In genomic region chr17:8451937-8452614, GRCh38 we compare ENCODE assay signal across 33 cellular contexts. TPM values are rescaled to one million over a fixed set of nuclear protein-coding genes. Genes with fewer than 3 reads are reported as not detected.
"Had no signal": no experiment of that assay in that cellular context is flagged by ENCODE, and none has a peak within 500 bp of the region (broad histone marks: within the 10 kb centered on the region; RNA-seq: fewer than 3 reads in every experiment).

No MANE protein-coding gene starts in this region.

- H3K4me2 ChIP-seq: smooth muscle cell had no signal

- H3K9me3 ChIP-seq: lower lobe of right lung, pancreas, prostate gland, sigmoid colon, testis, thyroid gland, transverse colon, upper lobe of left lung, vagina had no signal

- H3K4me3 ChIP-seq: lower lobe of right lung, pancreas, prostate gland, sigmoid colon, smooth muscle cell, testis, thyroid gland, transverse colon, upper lobe of left lung, vagina had no signal

- ATAC-seq: left ventricle myocardium superior; lower lobe of right lung; naive thymus-derived CD8-positive, alpha-beta T cell; pancreas; right cardiac atrium; stimulated activated memory B cell treated with anti-CD40 and anti-IgM and Interleukin-4, amounts not matched to agents 10 μg/mL and 1 μg/mL and 100 μg/mL, for 72 hours; stimulated activated naive CD8-positive, alpha-beta T cell treated with anti-CD3 and anti-CD28 coated beads, Interleukin-15, amount 100 ng/mL, for 72 hours had no signal

- H3K4me1 ChIP-seq: lower lobe of right lung, pancreas, prostate gland, sigmoid colon, testis, thyroid gland, transverse colon, vagina had no signal

- DNase-seq: hypothalamus; immature natural killer cell; kidney; left ventricle myocardium superior; lower lobe of right lung; mammary epithelial cell; mesenchymal stem cell; naive thymus-derived CD8-positive, alpha-beta T cell; nucleus accumbens; pancreas; posterior cingulate gyrus; retina; right cardiac atrium; sigmoid colon; stimulated activated CD4-positive, alpha-beta T cell treated with anti-CD3 and anti-CD28 coated beads, Interleukin-1b, Interleukin-23, amount 100 ng/mL, for 48 hours; stimulated activated CD4-positive, alpha-beta T cell treated with anti-CD3 and anti-CD28 coated beads, Interleukin-2, amount 100 ng/mL, for 48 hours; stimulated activated CD4-positive, alpha-beta T cell treated with anti-CD3 and anti-CD28 coated beads, Interleukin-4, amount 100 ng/mL, for 4 hours; stimulated activated CD8-positive, alpha-beta memory T cell treated with anti-CD3 and anti-CD28 coated beads, Interleukin-4, amount 100 ng/mL, for 48 hours; stimulated activated naive CD4-positive, alpha-beta T cell treated with Interleukin-2 at 50 U/mL for 16 hours; stimulated activated naive CD8-positive, alpha-beta T cell treated with anti-CD3 and anti-CD28 coated beads, Interleukin-15, amount 100 ng/mL, for 72 hours; testis; thyroid gland; transverse colon; upper lobe of left lung had no signal

- FAIRE-seq: islet of Langerhans, kidney, pancreas had no signal

- H3K27me3 ChIP-seq: pancreas, sigmoid colon, testis, thyroid gland, transverse colon, upper lobe of left lung, vagina had no signal

- H3K27ac ChIP-seq: lower lobe of right lung, pancreas, prostate gland, sigmoid colon, testis, thyroid gland, transverse colon, upper lobe of left lung, vagina had no signal

RNA-seq across cellular contexts. Expression of gene RNF222, which starts 54.4 kb away (rescaled TPM):
- total RNA-seq: kidney, left ventricle myocardium superior, lower lobe of right lung, mucosa of gallbladder, neural crest cell, osteoblast, pancreas, prostate gland, right cardiac atrium, sigmoid colon, thyroid gland, transverse colon, upper lobe of left lung, urinary bladder had no signal
- polyA plus RNA-seq: pancreas, right cardiac atrium, urinary bladder had no signal
